29 cellular contexts compared by ENCODE assay signal in genomic region chr19:28665748-28666147, GRCh38.
"Had no signal": no experiment of that assay in that cellular context is flagged by ENCODE, and none has a peak within 500 bp of the region (broad histone marks: within the 10 kb centered on the region; RNA-seq: fewer than 3 reads in every experiment).

No MANE protein-coding gene starts in this region.

- H3K9me3 ChIP-seq: neutrophil, pancreas, suprapubic skin, testis, upper lobe of right lung, vagina had no signal

- DNase-seq: naive B cell; naive thymus-derived CD8-positive, alpha-beta T cell; nephron progenitor cell; nucleus accumbens; pancreas; psoas muscle; right cardiac atrium; spleen; stimulated activated CD4-positive, alpha-beta T cell treated with anti-CD3 and anti-CD28 coated beads, Interleukin-12 subunit alpha, Interleukin-12 subunit beta, amount 100 ng/mL, for 4 hours; stimulated activated CD4-positive, alpha-beta T cell treated with anti-CD3 and anti-CD28 coated beads, Interleukin-1b, Interleukin-23, amount 100 ng/mL, for 48 hours; stimulated activated CD4-positive, alpha-beta T cell treated with anti-CD3 and anti-CD28 coated beads, Interleukin-4, amount 100 ng/mL, for 1 hour; stimulated activated CD4-positive, alpha-beta T cell treated with anti-CD3 and anti-CD28 coated beads, Interleukin-4, amount 100 ng/mL, for 4 hours; stimulated activated CD8-positive, alpha-beta memory T cell treated with anti-CD3 and anti-CD28 coated beads, Interleukin-4, amount 100 ng/mL, for 48 hours; stimulated activated naive CD4-positive, alpha-beta T cell; stimulated activated naive CD8-positive, alpha-beta T cell treated with anti-CD3 and anti-CD28 coated beads, Interleukin-15, amount 100 ng/mL, for 72 hours; stimulated activated naive CD8-positive, alpha-beta T cell treated with anti-CD3 and anti-CD28 coated beads, Interleukin-15, Interleukin-2, amounts not matched to agents 100 U/mL and 50 U/mL, for 24 hours; substantia nigra; testis; tibial artery; transverse colon; upper lobe of right lung had no signal

- H3K27ac ChIP-seq: neutrophil, pancreas, psoas muscle, skin epidermis, spleen, suprapubic skin, testis, tibial artery, transverse colon, upper lobe of right lung, vagina had no signal

- H3K4me1 ChIP-seq: pancreas, psoas muscle, spleen, suprapubic skin, testis, tibial artery, transverse colon, upper lobe of right lung, vagina had no signal

- H3K27me3 ChIP-seq: neutrophil, pancreas, spleen, suprapubic skin, testis, tibial artery, transverse colon, upper lobe of right lung, vagina had no signal

- H3K4me3 ChIP-seq: pancreas, psoas muscle, skin epidermis, smooth muscle cell, spleen, suprapubic skin, testis, tibial artery, transverse colon, upper lobe of right lung, vagina had no signal

- H3K4me2 ChIP-seq: smooth muscle cell had no signal

- ATAC-seq: naive thymus-derived CD8-positive, alpha-beta T cell; natural killer cell treated with Interleukin-12 subunit alpha and Interleukin-12 subunit beta and Interleukin-15 and Interleukin-18, amount 100 ng/mL, for 72 hours; pancreas; psoas muscle; right cardiac atrium; sciatic nerve; stimulated activated memory B cell treated with anti-CD40 and anti-IgM and Interleukin-4, amounts not matched to agents 10 μg/mL and 1 μg/mL and 100 μg/mL, for 72 hours; stimulated activated naive CD8-positive, alpha-beta T cell treated with anti-CD3 and anti-CD28 coated beads, Interleukin-15, amount 100 ng/mL, for 72 hours; stimulated activated naive CD8-positive, alpha-beta T cell treated with anti-CD3 and anti-CD28 coated beads, Interleukin-15, Interleukin-2, amounts not matched to agents 100 U/mL and 50 U/mL, for 24 hours; upper lobe of right lung had no signal

- FAIRE-seq: pancreas had no signal

- H3K36me3 ChIP-seq: neutrophil, pancreas, spleen, suprapubic skin, tibial artery, transverse colon, upper lobe of right lung, vagina had no signal
